22 cellular contexts compared by ENCODE assay signal in the genomic region with DNA sequence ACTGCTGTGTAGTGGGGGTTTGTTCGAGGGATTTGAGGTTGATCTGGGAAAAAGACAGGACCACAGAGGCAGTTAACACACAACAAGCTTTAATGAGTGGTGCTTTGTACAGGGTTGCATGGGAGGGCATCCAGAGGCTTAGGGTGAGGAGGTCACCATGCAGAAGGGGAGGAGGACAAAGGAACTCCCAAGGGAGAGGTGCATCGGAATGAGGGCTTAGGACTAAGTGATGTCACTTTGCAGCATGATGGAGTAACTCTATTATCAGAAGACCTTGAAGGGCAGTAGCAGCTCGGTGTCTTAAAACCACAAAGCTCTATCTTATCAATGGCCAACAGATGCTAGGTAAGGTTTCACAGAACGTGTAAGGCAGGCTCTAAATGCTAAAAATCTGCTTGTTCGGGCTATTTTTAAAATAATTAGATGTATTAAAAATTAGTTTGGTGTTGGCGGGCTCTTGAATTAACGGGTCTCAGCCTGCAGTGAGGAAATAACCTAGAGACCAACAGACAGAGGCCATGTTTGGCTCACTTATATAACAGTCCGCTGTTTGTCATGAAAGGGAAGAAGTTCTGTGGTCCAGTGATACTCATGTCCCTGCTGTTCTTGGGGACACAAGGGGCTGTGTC. TPM values are rescaled to one million over a fixed set of nuclear protein-coding genes. Genes with fewer than 3 reads are reported as not detected.
DNase-seq lines count a peak whose midpoint lies in the region; ATAC-seq, FAIRE-seq and TF ChIP-seq lines count a peak whose summit lies in the region.
"Had no signal": no experiment of that assay in that cellular context is flagged by ENCODE, and none has a peak within 500 bp of the region (broad histone marks: within the 10 kb centered on the region; RNA-seq: fewer than 3 reads in every experiment).

No MANE protein-coding gene starts in this region.

- ATAC-seq in K562 (peak; percentile 71), HG02763 (IDR thresholded peaks at IDR 0.05; ENCODE audit: unreplicated experiment) (no peak)
- ATAC-seq: left ventricle myocardium superior had no signal

- no peak for TF ChIP-seq POLR2A in K562 (conservative IDR thresholded peaks at IDR 0.05)

- peak overlapping the region; percentile 91 for H3K27ac ChIP-seq in K562 (ENCODE audit: extremely low read depth, low read depth, low read length)
- H3K27ac ChIP-seq in neutrophil, result peak overlapping the region; percentile 69
- H3K27ac ChIP-seq: breast epithelium, SJCRH30 had no signal

- CTCF ChIA-PET in K562 (lab: Yijun Ruan, JAX; ENCODE audit: low intra/inter-chr PET ratio), result no interaction called here

- H3K4me3 Mint-ChIP-seq in T-helper 2 cell treated with Interferon-gamma antibody and Interleukin-4, amounts not matched to agents 5 μg/mL and 100 μg/mL, for 36 hours, result peak overlapping the region; percentile 78

- H3K9me1 ChIP-seq in K562 (ENCODE audit: control insufficient read depth, insufficient read depth, low read length), result no peaks in the 10 kb centered on the region

- in situ Hi-C loops in K562 (cut with MboI), result no loop called here

- FAIRE-seq in K562 (lab: Jason Lieb, UNC), result peak; percentile 95
- FAIRE-seq: urothelium cell line had no signal

- H3K9ac ChIP-seq in K562 (ENCODE audit: insufficient read depth in 1 of 2, low read depth in 2 of 2, low read length in 2 of 2), result peak overlapping the region in 1 of 2 experiments; percentile 62; a peak in 2 of 4 replicates

- no peaks in the 10 kb centered on the region; the same call in 1 of the 2 replicates for H4K20me1 ChIP-seq in K562 (replicated peaks; ENCODE audit: control insufficient read depth, insufficient read depth, low read length)

- H3K4me1 ChIP-seq in K562 (replicated peaks in 1 of 2; ENCODE audit: control insufficient read depth in 2 of 2, insufficient read depth in 2 of 2, low read length in 2 of 2) (peaks cover 47 to 95% of the 10 kb centered on the region in 2 experiments), neutrophil (ENCODE audit: control insufficient read depth in 1 of 2, insufficient read depth in 1 of 2, low read depth in 1 of 2, low read length in 1 of 2) (peaks cover 58 to 67% of the 10 kb centered on the region in 2 experiments)
- H3K4me1 ChIP-seq: breast epithelium, SJCRH30 had no signal

- peak overlapping the region; percentile 73 for H3K4me2 ChIP-seq in K562 (ENCODE audit: insufficient read depth, low read length)

- H3K27ac Mint-ChIP-seq in T-helper 2 cell treated with Interferon-gamma antibody and Interleukin-4, amounts not matched to agents 5 μg/mL and 100 μg/mL, for 36 hours, result no peak overlapping the region

- BruUV-seq in K562 (replicated peaks; lab: Mats Ljungman, UMichigan), result no TSS peak

- no peak overlapping the region for H3K4me3 ChIP-seq in K562
- no peak overlapping the region for H3K4me3 ChIP-seq in neutrophil (ENCODE audit: low read depth in 1 of 2, low read length in 1 of 2)
- H3K4me3 ChIP-seq: breast epithelium, MG63, Peyer's patch, SJCRH30 had no signal

- TF ChIP-seq RAD21 in K562 (CRISPR knock-in tag; conservative IDR thresholded peaks at IDR 0.05 in 1 of 2, IDR thresholded peaks at IDR 0.05 in 1 of 2), result no peak; a peak in 1 of 4 replicates

- H3K27me3 Mint-ChIP-seq in T-helper 2 cell treated with Interferon-gamma antibody and Interleukin-4, amounts not matched to agents 5 μg/mL and 100 μg/mL, for 36 hours (ENCODE audit: low read depth), result no peaks in the 10 kb centered on the region

- no peaks in the 10 kb centered on the region for H3K9me3 ChIP-seq in K562 (replicated peaks; ENCODE audit: control insufficient read depth, insufficient read depth, low read depth, low read length)
- no peaks in the 10 kb centered on the region for H3K9me3 ChIP-seq in neutrophil
- H3K9me3 ChIP-seq: breast epithelium, MG63, Peyer's patch, SJCRH30 had no signal

- H3K36me3 Mint-ChIP-seq in T-helper 2 cell treated with Interferon-gamma antibody and Interleukin-4, amounts not matched to agents 5 μg/mL and 100 μg/mL, for 36 hours (ENCODE audit: low read depth), result peaks cover 16% of the 10 kb centered on the region

- TF ChIP-seq CTCF in K562 (IDR thresholded peaks at IDR 0.05 in 2 of 3, conservative IDR thresholded peaks at IDR 0.05 in 1 of 3; ENCODE audit: insufficient read depth in 2 of 3, low read depth in 1 of 3, low read length in 3 of 3) (no peak), neutrophil (IDR thresholded peaks at IDR 0.05) (no peak)

- peak; percentile 97 for TF ChIP-seq EP300 in K562 (IDR thresholded peaks at IDR 0.05; ENCODE audit: low read length)

- POLR2A ChIA-PET in K562 (lab: Yijun Ruan, JAX), result interaction anchor here (1.2 to 1.6 kb wide), 9 partner anchors 8 to 48 kb away, joined by 3 to 8 read pairs (median 4); no protein-coding TSS in a partner anchor

- no peaks in the 10 kb centered on the region for H3K27me3 ChIP-seq in K562 (ENCODE audit: control insufficient read depth in 2 of 2, insufficient read depth in 2 of 2, low read length in 2 of 2)
- no peaks in the 10 kb centered on the region for H3K27me3 ChIP-seq in neutrophil
- H3K27me3 ChIP-seq: breast epithelium, MG63, Peyer's patch, SJCRH30 had no signal

- DNase-seq in T-helper 2 cell treated with Interferon-gamma antibody and Interleukin-4, amounts not matched to agents 5 μg/mL and 100 μg/mL, for 36 hours (ENCODE audit: low spot score), result no peak
- no peak for DNase-seq in T-helper 2 cell
- peak; percentile 50 for DNase-seq in NCI-H69 (lab: John Stamatoyannopoulos, UW)
- DNase-seq in K562 (ENCODE audit: extremely low read depth in 1 of 4, low spot score in 3 of 4), result peak; percentile 74 to 96 (median 80)
- no peak for DNase-seq in NCI-H345 treated with DMSO at 0.1 percent for 48 hours (lab: John Stamatoyannopoulos, UW; ENCODE audit: unreplicated experiment)
- DNase-seq in NCI-H2171 (lab: John Stamatoyannopoulos, UW), result no peak
- DNase-seq: 8988T; activated effector memory CD4-positive, alpha-beta T cell treated with Interleukin-2 at 50 U/mL for 16 hours; dermis blood vessel endothelial cell; DMS 273 treated with DMSO at 0.1 percent for 48 hours; left ventricle myocardium superior; MG63; NCI-H1436 treated with DMSO at 0.1 percent for 48 hours; NCI-H774; Peyer's patch; right cardiac atrium; SJCRH30 had no signal

- peaks cover 70% of the 10 kb centered on the region for H3K4me1 Mint-ChIP-seq in T-helper 2 cell treated with Interferon-gamma antibody and Interleukin-4, amounts not matched to agents 5 μg/mL and 100 μg/mL, for 36 hours (ENCODE audit: low read depth)

- H3K9me3 Mint-ChIP-seq in T-helper 2 cell treated with Interferon-gamma antibody and Interleukin-4, amounts not matched to agents 5 μg/mL and 100 μg/mL, for 36 hours, result no peaks in the 10 kb centered on the region

- WGBS in K562 (ENCODE audit: insufficient coverage, low coverage, missing lambda C conversion rate), result 4% methylated on average over 8 of the region's 8 CpGs

- H3K36me3 ChIP-seq in K562 (ENCODE audit: control insufficient read depth, insufficient read depth, low read length), result peaks cover 62% of the 10 kb centered on the region
- no peaks in the 10 kb centered on the region for H3K36me3 ChIP-seq in neutrophil
- H3K36me3 ChIP-seq: breast epithelium, MG63, SJCRH30 had no signal

- intact Hi-C loops in K562 (cut with micrococcal nuclease), result loop anchor here (2.0 to 5.0 kb wide), 3 partner anchors 37 to 174 kb away; a partner anchor contains a TSS

- no peak overlapping the region for H2AFZ ChIP-seq in K562 (ENCODE audit: low read depth, low read length)

- peaks cover 99% of the 10 kb centered on the region for H3K79me2 ChIP-seq in K562 (ENCODE audit: control insufficient read depth, insufficient read depth, low read length)

TF ChIP-seq in K562, 482 proteins besides CTCF, POLR2A, EP300 and RAD21 (continues in another document):
- TF ChIP-seq RNF2 (IDR thresholded peaks at IDR 0.05), result peak; percentile 90
- TF ChIP-seq SRF (CRISPR knock-in tag; IDR thresholded peaks at IDR 0.05), result peak in 1 of 2 experiments; percentile 45; a peak in 1 of 4 replicates
- peak in 1 of 2 experiments; percentile 55 for TF ChIP-seq NCOA2 (IDR thresholded peaks at IDR 0.05; ENCODE audit: partially characterized antibody in 2 of 2)
- TF ChIP-seq SMARCE1 (IDR thresholded peaks at IDR 0.05), result peak; percentile 98
- TF ChIP-seq ZNF766 (CRISPR knock-in tag; conservative IDR thresholded peaks at IDR 0.05), result peak; percentile 82; the same call in 1 of the 2 replicates
- TF ChIP-seq NFIC (IDR thresholded peaks at IDR 0.05), result peak; percentile 77
- TF ChIP-seq FOXA3 (CRISPR knock-in tag; conservative IDR thresholded peaks at IDR 0.05 in 1 of 2, IDR thresholded peaks at IDR 0.05 in 1 of 2), result 0 out of 4 replicates have a peak, but pooled peaks of 1 of the 2 experiments have one; percentile 7
- peak; percentile 19; the same call in 1 of the 2 replicates for TF ChIP-seq C11orf30 (IDR thresholded peaks at IDR 0.05; ENCODE audit: low read depth)

RNA-seq across cellular contexts. Expression of a gene that starts 37.9 kb away (rescaled TPM):
- total RNA-seq in K562 (2011; cell fraction: chromatin; rRNA removed; ENCODE audit: low replicate concordance), result 34.5 and 78.1 TPM in 2 replicates
- total RNA-seq in K562 (2011; cell fraction: nucleolus; rRNA removed), result 44.4 and 48.3 TPM in 2 replicates
- 69.6 and 93.7 TPM in 2 replicates for total RNA-seq in K562 (2011; cell fraction: nucleoplasm; rRNA removed)
- 74.9 and 77.6 TPM in 2 replicates for total RNA-seq in K562 (2014; rRNA removed)
- 68.7 and 75.4 TPM in 2 replicates for total RNA-seq in K562 (2014; rRNA removed; fragmentation: Illumina TruSeq; extraction: Trizol)
- total RNA-seq in K562 (2015; rRNA removed; fragmentation: Illumina TruSeq; extraction: Trizol), result 51.1 and 55.2 TPM in 2 replicates
- total RNA-seq in K562 (2021), result 75.0 and 78.4 TPM in 2 replicates
- 33.3 and 59.7 TPM in 2 replicates for polyA plus RNA-seq in K562 (2011; rRNA removed)
- 15.3 and 17.2 TPM in 2 replicates for polyA plus RNA-seq in K562 (2011; cell fraction: cytosol; rRNA removed)
- 12.3 and 13.9 TPM in 2 replicates for polyA plus RNA-seq in K562 (2011; cell fraction: nucleus; rRNA removed)
- 44.4 and 59.0 TPM in 2 replicates for polyA plus RNA-seq in K562 (2012)
- polyA plus RNA-seq in K562 (2014; fragmentation: Illumina TruSeq; extraction: Trizol), result 50.5 and 62.6 TPM in 2 replicates
- polyA plus RNA-seq in K562 (2014; fragmentation: Nextera tagmentation; extraction: Ambion mirVana), result 10 to 100 TPM; 24.5 to 27.7 TPM
- polyA plus RNA-seq in K562 (2014; rRNA removed), result 47.5 and 48.7 TPM in 2 replicates
- polyA minus RNA-seq in K562 (2011; rRNA and poly(A)+ RNA removed), result 39.6 and 50.2 TPM in 2 replicates
- 22.8 and 28.5 TPM in 2 replicates for polyA minus RNA-seq in K562 (2011; cell fraction: cytosol; rRNA and poly(A)+ RNA removed)
- polyA minus RNA-seq in K562 (2011; cell fraction: nucleus; rRNA and poly(A)+ RNA removed), result 26.5 and 34.9 TPM in 2 replicates
- total RNA-seq: G401 had no signal

Comparison
In these comparisons a context has a peak if more than half of its experiments do, and no peak if none do; other contexts are left out.
1. DNase-seq: peak in NCI-H69 (single experiment) and K562 (4 of 4); none in T-helper 2 cell treated with Interferon-gamma antibody and Interleukin-4, amounts not matched to agents 5 μg/mL and 100 μg/mL, for 36 hours (single experiment), T-helper 2 cell (0 of 5), NCI-H345 treated with DMSO at 0.1 percent for 48 hours (single experiment) and NCI-H2171 (single experiment).